In the genomic region with DNA sequence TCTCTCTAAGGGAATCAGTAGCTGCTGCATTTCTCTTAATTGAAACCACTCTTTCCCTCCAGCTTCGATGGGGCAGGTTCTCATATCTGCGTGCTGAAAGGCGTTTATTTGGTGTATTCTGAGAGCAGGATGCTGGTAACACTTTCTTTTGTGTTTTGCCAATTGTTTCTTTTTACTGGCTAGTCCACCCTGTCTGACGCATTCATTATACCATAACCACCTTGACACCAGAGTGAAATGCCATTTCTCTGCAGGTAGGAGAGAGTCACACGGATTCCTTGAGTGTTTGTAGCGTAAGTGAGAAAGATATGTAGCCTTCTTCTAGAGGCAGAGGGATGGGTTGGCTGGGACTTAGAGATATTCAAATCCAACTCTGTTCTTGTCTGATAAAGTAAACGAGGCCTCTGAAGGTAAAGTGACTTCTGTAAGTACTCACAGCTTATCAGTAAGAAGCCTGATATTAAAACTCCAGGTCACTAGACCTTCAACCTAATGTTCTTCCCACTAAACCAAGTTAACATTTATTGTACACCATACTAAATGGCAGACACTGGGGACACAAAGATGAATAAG, we compare ENCODE assay signal across 10 cellular contexts. TPM values are rescaled to one million over a fixed set of nuclear protein-coding genes. Genes with fewer than 3 reads are reported as not detected.
DNase-seq lines count a peak whose midpoint lies in the region; ATAC-seq and TF ChIP-seq lines count a peak whose summit lies in the region.
"Had no signal": no experiment of that assay in that cellular context is flagged by ENCODE, and none has a peak within 500 bp of the region (broad histone marks: within the 10 kb centered on the region; RNA-seq: fewer than 3 reads in every experiment).

No MANE protein-coding gene starts in this region.

- DNase-seq in IMR-90, result no peak
- DNase-seq in activated naive CD8-positive, alpha-beta T cell treated with anti-CD3 and anti-CD28 coated beads for 36 hours, result no peak
- peak in 7 of 9 donors; percentile 62 to 84 (median 75) for DNase-seq in naive thymus-derived CD4-positive, alpha-beta T cell
- DNase-seq in right cardiac atrium, result no peak
- no peak for DNase-seq in SIG-M5 (lab: John Stamatoyannopoulos, UW)
- no peak for DNase-seq in lower leg skin (ENCODE audit: low spot score in 2 of 2)
- DNase-seq in 8988T, result no peak
- DNase-seq: GOT3, NCI-H69 had no signal

- peak overlapping the region; percentile 52 for H2BK5ac ChIP-seq in IMR-90 (ENCODE audit: low read depth, low read length, poor library complexity, severe bottlenecking)

- BruUV-seq in IMR-90 (replicated peaks; lab: Mats Ljungman, UMichigan), result no TSS peak

- H3K9me1 ChIP-seq in IMR-90 (ENCODE audit: insufficient read depth, low read length), result peaks cover 65% of the 10 kb centered on the region

- peaks cover 87% of the 10 kb centered on the region for H3K36me3 Mint-ChIP-seq in activated naive CD8-positive, alpha-beta T cell treated with anti-CD3 and anti-CD28 coated beads for 36 hours
- peaks cover 4 to 73% (median 29%) of the 10 kb centered on the region in 5 donors for H3K36me3 Mint-ChIP-seq in naive thymus-derived CD4-positive, alpha-beta T cell

- H2BK20ac ChIP-seq in IMR-90 (ENCODE audit: low read depth, low read length), result no peak overlapping the region

- in situ Hi-C loops in IMR-90 (cut with MboI; ENCODE audit: low sequenced_read_pairs), result loop anchor here (25.0 kb wide), 1 partner anchor 573 kb away; no protein-coding TSS in a partner anchor

- TF ChIP-seq CTCF in IMR-90 (conservative IDR thresholded peaks at IDR 0.05; ENCODE audit: low read depth, low read length) (no peak), lower leg skin (IDR thresholded peaks at IDR 0.05) (no peak)

- peak overlapping the region; percentile 54 for H3K4me3 Mint-ChIP-seq in activated naive CD8-positive, alpha-beta T cell treated with anti-CD3 and anti-CD28 coated beads for 36 hours
- H3K4me3 Mint-ChIP-seq in naive thymus-derived CD4-positive, alpha-beta T cell, result peak overlapping the region; percentile 46 to 94 (median 80)

- peak overlapping the region; percentile 42; the same call in 1 of the 2 replicates for H3K18ac ChIP-seq in IMR-90 (ENCODE audit: low read depth, low read length)

- 0 out of 2 replicates have a peak overlapping the region, but pooled peaks have one; percentile 15 for H3K4me2 ChIP-seq in BLaER1
- no peak overlapping the region; the same call in 1 of the 2 replicates for H3K4me2 ChIP-seq in IMR-90 (ENCODE audit: low read depth, low read length)

- peaks cover 96% of the 10 kb centered on the region for H3K4me1 Mint-ChIP-seq in activated naive CD8-positive, alpha-beta T cell treated with anti-CD3 and anti-CD28 coated beads for 36 hours
- peaks cover 66 to 100% (median 99%) of the 10 kb centered on the region in 7 donors for H3K4me1 Mint-ChIP-seq in naive thymus-derived CD4-positive, alpha-beta T cell

- H3K27me3 ChIP-seq in BLaER1 (no peaks in the 10 kb centered on the region), IMR-90 (ENCODE audit: control insufficient read depth, insufficient read depth, low read length) (no peaks in the 10 kb centered on the region), right cardiac atrium (ENCODE audit: control insufficient read depth, insufficient read depth) (no peaks in the 10 kb centered on the region)
- H3K27me3 ChIP-seq in naive thymus-derived CD4-positive, alpha-beta T cell (ENCODE audit: control insufficient read depth in 2 of 2, insufficient read depth in 2 of 2, low read length in 2 of 2), result no peaks in the 10 kb centered on the region

- H4K8ac ChIP-seq in IMR-90 (ENCODE audit: low read depth in 2 of 2, low read length in 2 of 2), result 0 out of 4 replicates have a peak overlapping the region, but pooled peaks of 1 of the 2 experiments have one; percentile 29

- dilution Hi-C loops in IMR-90 (cut with HindIII; ENCODE audit: low sequenced_read_pairs, unreplicated experiment), result no loop called here

- no CpG with 5 or more reads among the region's 7 CpGs for WGBS in IMR-90 (ENCODE audit: extremely low coverage in 2 of 2, insufficient read length in 1 of 2), 2 experiments
- 89% methylated on average over 7 of the region's 7 CpGs for WGBS in right cardiac atrium
- WGBS in lower leg skin, 2 donors, result 59 to 61% methylated on average over 7 of the region's 7 CpGs

- no peak overlapping the region for H3K27ac ChIP-seq in BLaER1
- H3K27ac ChIP-seq in IMR-90 (ENCODE audit: insufficient read depth, low read length), result peak overlapping the region; percentile 34; the same call in 1 of the 2 replicates
- peak overlapping the region; percentile 94 for H3K27ac ChIP-seq in naive thymus-derived CD4-positive, alpha-beta T cell (ENCODE audit: low read depth, low read length)
- no peak overlapping the region for H3K27ac ChIP-seq in right cardiac atrium (ENCODE audit: low read length)

- H3K4me1 ChIP-seq in BLaER1, result peaks cover 94% of the 10 kb centered on the region
- H3K4me1 ChIP-seq in IMR-90 (ENCODE audit: control insufficient read depth, insufficient read depth, low read length), result peaks cover 56% of the 10 kb centered on the region
- peaks cover 98% of the 10 kb centered on the region in 2 donors for H3K4me1 ChIP-seq in naive thymus-derived CD4-positive, alpha-beta T cell (ENCODE audit: control insufficient read depth in 2 of 2, insufficient read depth in 2 of 2, low read length in 2 of 2)
- peaks cover 19% of the 10 kb centered on the region for H3K4me1 ChIP-seq in right cardiac atrium (ENCODE audit: control insufficient read depth, insufficient read depth, low read length)

- POLR2A ChIA-PET in IMR-90 (lab: Charles Lee; ENCODE audit: unreplicated experiment), result no interaction called here
- POLR2A ChIA-PET in naive thymus-derived CD4-positive, alpha-beta T cell (lab: Charles Lee), result interaction anchor here (0.6 to 21.8 kb wide), 13 partner anchors 9 to 613 kb away, joined by 3 to 354 read pairs (median 4); partner anchors contain the start of gene CD44

- H3K9me3 Mint-ChIP-seq in activated naive CD8-positive, alpha-beta T cell treated with anti-CD3 and anti-CD28 coated beads for 36 hours, result no peaks in the 10 kb centered on the region
- H3K9me3 Mint-ChIP-seq in naive thymus-derived CD4-positive, alpha-beta T cell, result peaks cover 0 to 3% (median 0%) of the 10 kb centered on the region in 11 donors

- H4K91ac ChIP-seq in IMR-90 (ENCODE audit: insufficient read depth, low read depth, low read length), result no peak overlapping the region

- peak overlapping the region; percentile 7; the same call in 1 of the 2 replicates for H4K5ac ChIP-seq in IMR-90 (ENCODE audit: low read depth, low read length)

- H3K23ac ChIP-seq in IMR-90 (ENCODE audit: low read depth, low read length), result peak overlapping the region; percentile 41

- no peak for TF ChIP-seq POLR2A in IMR-90 (IDR thresholded peaks at IDR 0.05; ENCODE audit: low read depth, low read length)
- no peak for TF ChIP-seq POLR2A in lower leg skin (IDR thresholded peaks at IDR 0.05)

- H3K27ac Mint-ChIP-seq in activated naive CD8-positive, alpha-beta T cell treated with anti-CD3 and anti-CD28 coated beads for 36 hours, result peak overlapping the region; percentile 97
- peak overlapping the region; percentile 89 to 100 (median 100) for H3K27ac Mint-ChIP-seq in naive thymus-derived CD4-positive, alpha-beta T cell

- H3K4ac ChIP-seq in IMR-90 (ENCODE audit: low read depth, low read length), result no peak overlapping the region

- no peak overlapping the region for H3K56ac ChIP-seq in IMR-90 (ENCODE audit: extremely low read depth, insufficient read depth, low read length)

- ATAC-seq in IMR-90 (ENCODE audit: low read depth) (no peak), right cardiac atrium (no peak)
- ATAC-seq in naive thymus-derived CD4-positive, alpha-beta T cell, result peak; percentile 41

- H3K4me3 ChIP-seq in BLaER1, result no peak overlapping the region
- H3K4me3 ChIP-seq in IMR-90 (ENCODE audit: insufficient read depth, low read depth, low read length), result no peak overlapping the region
- peak overlapping the region; percentile 15 for H3K4me3 ChIP-seq in naive thymus-derived CD4-positive, alpha-beta T cell (ENCODE audit: low read length)
- H3K4me3 ChIP-seq in right cardiac atrium (ENCODE audit: low read length), result no peak overlapping the region
- H3K4me3 ChIP-seq in lower leg skin (ENCODE audit: low read depth, poor library complexity, severe bottlenecking), result no peak overlapping the region

- no peak overlapping the region for H2AK9ac ChIP-seq in IMR-90 (replicated peaks; ENCODE audit: low read depth, low read length, poor library complexity)

- H3K36me3 ChIP-seq in BLaER1 (peaks cover 55% of the 10 kb centered on the region), IMR-90 (ENCODE audit: control insufficient read depth, insufficient read depth, low read length) (peaks cover 40% of the 10 kb centered on the region)
- H3K36me3 ChIP-seq in naive thymus-derived CD4-positive, alpha-beta T cell (ENCODE audit: control insufficient read depth in 2 of 3, insufficient read depth in 3 of 3, low read length in 3 of 3), result no peaks in the 10 kb centered on the region

- H3K9me3 ChIP-seq in BLaER1 (no peaks in the 10 kb centered on the region; the same call in 1 of the 2 replicates), IMR-90 (ENCODE audit: control insufficient read depth, insufficient read depth, low read length) (no peaks in the 10 kb centered on the region), right cardiac atrium (ENCODE audit: control insufficient read depth, low read length) (no peaks in the 10 kb centered on the region)
- H3K9me3 ChIP-seq in naive thymus-derived CD4-positive, alpha-beta T cell (ENCODE audit: control insufficient read depth in 2 of 3, low read length in 3 of 3), result no peaks in the 10 kb centered on the region

- H2BK15ac ChIP-seq in IMR-90 (ENCODE audit: low read depth, low read length), result no peak overlapping the region

- peaks cover 98% of the 10 kb centered on the region for H4K20me1 ChIP-seq in BLaER1
- peaks cover 99% of the 10 kb centered on the region for H4K20me1 ChIP-seq in IMR-90 (ENCODE audit: insufficient read depth, low read length)

- peak overlapping the region; percentile 1; the same call in 1 of the 2 replicates for H3K14ac ChIP-seq in IMR-90 (replicated peaks; ENCODE audit: low read depth, low read length)

- H3K9ac ChIP-seq in BLaER1, result no peak overlapping the region
- no peak overlapping the region for H3K9ac ChIP-seq in IMR-90 (ENCODE audit: low read depth, low read length)

- H3K27me3 Mint-ChIP-seq in activated naive CD8-positive, alpha-beta T cell treated with anti-CD3 and anti-CD28 coated beads for 36 hours, result no peaks in the 10 kb centered on the region
- H3K27me3 Mint-ChIP-seq in naive thymus-derived CD4-positive, alpha-beta T cell, result no peaks in the 10 kb centered on the region

- H2AFZ ChIP-seq in IMR-90 (replicated peaks; ENCODE audit: low read length, poor library complexity), result no peak overlapping the region

- intact Hi-C loops in IMR-90 (cut with micrococcal nuclease), result no loop called here
- intact Hi-C loops in naive thymus-derived CD4-positive, alpha-beta T cell (cut with micrococcal nuclease), result loop anchor here (5.0 to 10.0 kb wide), 2 partner anchors 33 to 324 kb away; no protein-coding TSS in a partner anchor
- intact Hi-C loops in right cardiac atrium (cut with DNase I), result no loop called here
- intact Hi-C loops in lower leg skin (cut with DNase I; ENCODE audit: low total_unique reads), result no loop called here

- H3K79me1 ChIP-seq in IMR-90 (ENCODE audit: low read depth in 1 of 2, low read length in 2 of 2), result peaks cover 0 to 92% of the 10 kb centered on the region in 2 experiments; a peak in 2 of 4 replicates

- H2AK5ac ChIP-seq in IMR-90 (ENCODE audit: low read depth, low read length), result no peak overlapping the region

- H2BK120ac ChIP-seq in IMR-90 (ENCODE audit: low read depth, low read length), result no peak overlapping the region

- TF ChIP-seq RAD21 in IMR-90 (IDR thresholded peaks at IDR 0.05; ENCODE audit: low read length), result no peak

- CTCF ChIA-PET in IMR-90 (lab: Yijun Ruan, JAX), result interaction anchor here (0.6 kb wide), 1 partner anchor 144 kb away, joined by 3 read pairs; no protein-coding TSS in a partner anchor
- CTCF ChIA-PET in naive thymus-derived CD4-positive, alpha-beta T cell (lab: Charles Lee), result interaction anchor here (0.6 to 1.7 kb wide), 5 partner anchors 12 to 164 kb away, joined by 3 to 7 read pairs (median 4); no protein-coding TSS in a partner anchor

RNA-seq across cellular contexts. Expression of gene CD44, which starts 21.4 kb away (rescaled TPM):
- total RNA-seq in IMR-90 (2012; rRNA removed), result 341 and 357 TPM in 2 replicates
- 947 and 1,094 TPM in 2 replicates for polyA plus RNA-seq in IMR-90 (2012; rRNA removed)
- 502 and 1,091 TPM in 2 replicates for polyA plus RNA-seq in IMR-90 (2012; cell fraction: cytosol; rRNA removed)
- 461 and 652 TPM in 2 replicates for polyA plus RNA-seq in IMR-90 (2012; cell fraction: nucleus; rRNA removed; ENCODE audit: low replicate concordance)
- total RNA-seq in activated naive CD8-positive, alpha-beta T cell treated with anti-CD3 and anti-CD28 coated beads for 36 hours, result 100 to 1,000 TPM; 380 to 428 TPM
- 1,000 to 10,000 TPM in 1 of 5 experiments, 100 to 1,000 TPM in 4; 369 to 1,223 (median 784) TPM for total RNA-seq in naive thymus-derived CD4-positive, alpha-beta T cell
- polyA plus RNA-seq in naive thymus-derived CD4-positive, alpha-beta T cell, result 100 to 1,000 TPM; 332 to 372 TPM
- total RNA-seq in right cardiac atrium, result 10 to 100 TPM; 20.9 to 50.7 (median 40.9) TPM
- polyA plus RNA-seq in right cardiac atrium, result 7.5 TPM
- 1,000 to 10,000 TPM in 1 of 4 donors, 100 to 1,000 TPM in 3; 861 to 1,282 (median 914) TPM for total RNA-seq in lower leg skin

Comparison
In these comparisons a context has a peak if more than half of its experiments do, and no peak if none do; other contexts are left out.
1. H3K27ac ChIP-seq: peak in IMR-90 (single experiment) and naive thymus-derived CD4-positive, alpha-beta T cell (single experiment); none in BLaER1 (single experiment) and right cardiac atrium (single experiment).
2. DNase-seq: peak in naive thymus-derived CD4-positive, alpha-beta T cell (7 of 9); none in IMR-90 (single experiment), activated naive CD8-positive, alpha-beta T cell treated with anti-CD3 and anti-CD28 coated beads for 36 hours (single experiment), right cardiac atrium (0 of 3), SIG-M5 (single experiment), lower leg skin (0 of 2) and 8988T (single experiment).
3. intact Hi-C loops: an anchor here in naive thymus-derived CD4-positive, alpha-beta T cell (5.0 to 10.0 kb wide); none called in IMR-90, right cardiac atrium and lower leg skin.